8 cellular contexts compared by ENCODE assay signal in the genomic region with DNA sequence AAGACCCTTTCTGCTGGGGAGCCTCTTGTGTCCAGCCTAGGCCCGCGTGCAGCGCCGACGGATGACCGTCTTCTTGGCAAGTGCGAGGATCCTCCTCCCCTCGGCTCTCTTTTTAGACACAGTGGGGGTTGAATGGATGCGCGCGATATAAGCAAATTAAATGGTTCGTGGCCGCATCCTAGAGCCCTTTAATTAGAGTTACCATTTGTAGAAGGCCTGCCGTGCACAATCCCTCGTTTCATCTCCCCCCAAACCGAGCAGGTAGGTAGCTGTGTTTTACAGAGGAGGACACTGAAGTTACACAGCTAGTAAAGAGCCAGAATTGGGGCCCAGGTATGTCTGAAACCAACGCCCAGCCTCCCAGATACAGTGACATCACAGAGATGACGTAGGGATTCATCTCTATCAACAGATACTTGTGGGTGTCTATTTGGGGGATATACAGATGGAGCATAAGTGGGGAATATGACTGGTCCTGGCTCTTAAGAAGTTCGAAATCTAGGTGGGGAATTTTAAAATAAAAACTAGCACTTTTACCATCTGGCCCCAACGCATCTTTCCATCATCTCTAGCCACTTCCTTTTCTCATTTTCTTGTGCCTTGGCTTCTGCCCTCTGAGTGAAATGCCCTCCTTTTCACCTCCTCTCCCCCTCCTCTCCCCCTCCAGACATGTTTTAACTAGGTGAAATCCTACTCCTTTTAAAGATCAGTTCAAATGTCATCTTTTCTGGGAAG. TPM values are rescaled to one million over a fixed set of nuclear protein-coding genes. Genes with fewer than 3 reads are reported as not detected.
DNase-seq lines count a peak whose midpoint lies in the region; ATAC-seq and TF ChIP-seq lines count a peak whose summit lies in the region.

No MANE protein-coding gene starts in this region.

- peak overlapping the region; percentile 70 to 99 (median 86) for H3K4me3 ChIP-seq in heart left ventricle
- H3K4me3 ChIP-seq in retinal pigment epithelial cell (ENCODE audit: low read length) = peak overlapping the region; percentile 86

- DNase-seq in NCI-H1417 (lab: John Stamatoyannopoulos, UW) = peak; percentile 39 to 86 (median 83)
- DNase-seq in NCI-H1417 treated with DMSO at 0.1 percent for 48 hours (lab: John Stamatoyannopoulos, UW) = no peak
- peak; percentile 13 for DNase-seq in NCI-H510A (lab: John Stamatoyannopoulos, UW)
- DNase-seq in heart left ventricle = no peak
- no peak for DNase-seq in retinal pigment epithelial cell (ENCODE audit: low read depth)
- DNase-seq in NK-92 treated with Interleukin-12 subunit alpha and Interleukin-12 subunit beta, amount 100 ng/mL, for 24 hours (lab: John Stamatoyannopoulos, UW) = no peak

- no peak for TF ChIP-seq POLR2A in heart left ventricle (IDR thresholded peaks at IDR 0.05)

- H3K4me1 Mint-ChIP-seq in activated T-helper 17 cell treated with anti-CD3 and anti-CD28 coated beads, Interleukin-2, amount 50 U/mL, for 72 hours = peaks cover 13% of the 10 kb centered on the region

- H3K4me3 Mint-ChIP-seq in activated T-helper 17 cell treated with anti-CD3 and anti-CD28 coated beads, Interleukin-2, amount 50 U/mL, for 72 hours = peak overlapping the region; percentile 91

- no peaks in the 10 kb centered on the region for H3K9me3 ChIP-seq in heart left ventricle

- H3K27ac ChIP-seq in heart left ventricle = peak overlapping the region; percentile 86 to 99 (median 98)

- 7 to 14% (median 8%) methylated on average over 11 to 20 of the region's 20 CpGs for WGBS in heart left ventricle, 4 donors

- H3K27ac Mint-ChIP-seq in activated T-helper 17 cell treated with anti-CD3 and anti-CD28 coated beads, Interleukin-2, amount 50 U/mL, for 72 hours = peak overlapping the region; percentile 96

- TF ChIP-seq CTCF in heart left ventricle (IDR thresholded peaks at IDR 0.05) (no peak), retinal pigment epithelial cell (conservative IDR thresholded peaks at IDR 0.05; ENCODE audit: low read depth, low read length) (no peak)

- H3K9me3 Mint-ChIP-seq in activated T-helper 17 cell treated with anti-CD3 and anti-CD28 coated beads, Interleukin-2, amount 50 U/mL, for 72 hours = no peaks in the 10 kb centered on the region

- H3K36me3 ChIP-seq in heart left ventricle = peaks cover 0 to 21% (median 8%) of the 10 kb centered on the region in 9 donors

- peaks cover under 1% of the 10 kb centered on the region for H3K27me3 Mint-ChIP-seq in activated T-helper 17 cell treated with anti-CD3 and anti-CD28 coated beads, Interleukin-2, amount 50 U/mL, for 72 hours

- no peaks in the 10 kb centered on the region for H3K27me3 ChIP-seq in heart left ventricle

- intact Hi-C loops in heart left ventricle (cut with DNase I) = no loop called here

- peaks cover 0 to 25% (median 8%) of the 10 kb centered on the region in 12 donors for H3K4me1 ChIP-seq in heart left ventricle

- peaks cover 29% of the 10 kb centered on the region for H3K36me3 Mint-ChIP-seq in activated T-helper 17 cell treated with anti-CD3 and anti-CD28 coated beads, Interleukin-2, amount 50 U/mL, for 72 hours (ENCODE audit: low read depth)

- ATAC-seq in HG02840 (IDR thresholded peaks at IDR 0.05; ENCODE audit: low FRiP score, unreplicated experiment) = peak; percentile 28
- ATAC-seq in activated T-helper 17 cell treated with anti-CD3 and anti-CD28 coated beads, Interleukin-2, amount 50 U/mL, for 72 hours (replicated peaks) = peak; percentile 71
- peak; percentile 8 to 27 (median 18) for ATAC-seq in heart left ventricle

RNA-seq across cellular contexts. Expression of gene TCP11L1, which starts 0.9 kb away (rescaled TPM):
- total RNA-seq in activated T-helper 17 cell treated with anti-CD3 and anti-CD28 coated beads, Interleukin-2, amount 50 U/mL, for 72 hours = 10 to 100 TPM; 13.3 to 14.6 TPM
- 10 to 100 TPM in 4 of 9 donors, 1 to 10 TPM in 5; 4.8 to 13.9 (median 9.6) TPM for total RNA-seq in heart left ventricle
- 1 to 10 TPM; 3.1 to 5.3 TPM for polyA plus RNA-seq in heart left ventricle

RNA-seq across cellular contexts. Expression of gene DEPDC7, which starts 24.6 kb away (rescaled TPM):
- 1 to 10 TPM in 1 of 2 donors, under 1 TPM in 1; 0.41 to 2.0 TPM for total RNA-seq in activated T-helper 17 cell treated with anti-CD3 and anti-CD28 coated beads, Interleukin-2, amount 50 U/mL, for 72 hours
- 1 to 10 TPM in 1 of 9 donors, under 1 TPM in 5, not detected in 3; 0.12 to 1.0 (median 0.51) TPM for total RNA-seq in heart left ventricle
- polyA plus RNA-seq in heart left ventricle = under 1 TPM; 0.17 to 0.38 TPM

Comparison
In these comparisons a context has a peak if more than half of its experiments do, and no peak if none do; other contexts are left out.
1. DNase-seq: peak in NCI-H1417 (3 of 3) and NCI-H510A (single experiment); none in NCI-H1417 treated with DMSO at 0.1 percent for 48 hours (single experiment), heart left ventricle (0 of 5), retinal pigment epithelial cell (single experiment) and NK-92 treated with Interleukin-12 subunit alpha and Interleukin-12 subunit beta, amount 100 ng/mL, for 24 hours (single experiment).
2. ATAC-seq: peak in every context shown above with its lines; median percentile 71 in activated T-helper 17 cell treated with anti-CD3 and anti-CD28 coated beads, Interleukin-2, amount 50 U/mL, for 72 hours; 28 in HG02840; 18 in heart left ventricle.